ENCODE assay signal across 20 cellular contexts in genomic region chr17:46166692-46167249, GRCh38. TPM values are rescaled to one million over a fixed set of nuclear protein-coding genes. Genes with fewer than 3 reads are reported as not detected.
A peak's percentile ranks its signal among the peaks of the same experiment; 100 is the strongest.
DNase-seq lines count a peak whose midpoint lies in the region; ATAC-seq, FAIRE-seq and TF ChIP-seq lines count a peak whose summit lies in the region.
"Had no signal": no experiment of that assay in that cellular context is flagged by ENCODE, and none has a peak within 500 bp of the region (broad histone marks: within the 10 kb centered on the region; RNA-seq: fewer than 3 reads in every experiment).

No MANE protein-coding gene starts in this region.

- H3K27ac Mint-ChIP-seq in activated naive CD8-positive, alpha-beta T cell, result peak overlapping the region; percentile 35
- no peak overlapping the region for H3K27ac Mint-ChIP-seq in activated naive CD8-positive, alpha-beta T cell treated with anti-CD3 and anti-CD28 coated beads, Interleukin-2, amount 50 U/mL, for 24 hours
- H3K27ac Mint-ChIP-seq: activated T-helper 1 cell treated with anti-CD3 and anti-CD28 coated beads, Interleukin-12 subunit alpha, Interleukin-12 subunit beta, Interleukin-2, Interleukin-4 antibody, amounts not matched to agents 30 ng/mL and 10 ng/mL and 1 ng/mL, durations not matched to agents 14 hours and 24 hours and 36 hours had no signal

- TF ChIP-seq CTCF in thyroid gland (IDR thresholded peaks at IDR 0.05) (no peak), foreskin fibroblast (IDR thresholded peaks at IDR 0.05; ENCODE audit: low read depth, low read length) (no peak)

- peaks cover 93% of the 10 kb centered on the region for H3K4me1 Mint-ChIP-seq in activated naive CD8-positive, alpha-beta T cell (ENCODE audit: low read depth)
- H3K4me1 Mint-ChIP-seq in activated naive CD8-positive, alpha-beta T cell treated with anti-CD3 and anti-CD28 coated beads, Interleukin-2, amount 50 U/mL, for 24 hours, result peaks cover 89% of the 10 kb centered on the region

- no peak for DNase-seq in activated naive CD8-positive, alpha-beta T cell treated with anti-CD3 and anti-CD28 coated beads, Interleukin-2, amount 50 U/mL, for 24 hours
- peak; percentile 71 for DNase-seq in NCI-H69 (lab: John Stamatoyannopoulos, UW)
- no peak for DNase-seq in thyroid gland
- no peak for DNase-seq in foreskin fibroblast
- no peak for DNase-seq in NCI-H2171 (lab: John Stamatoyannopoulos, UW)
- no peak for DNase-seq in stimulated activated CD4-positive, alpha-beta T cell treated with anti-CD3 and anti-CD28 coated beads, Interleukin-1b, Interleukin-23, amount 100 ng/mL, for 48 hours
- DNase-seq: esophagus squamous epithelium; midbrain; SJCRH30; spleen; stimulated activated naive CD8-positive, alpha-beta T cell treated with anti-CD3 and anti-CD28 coated beads, Interleukin-15, Interleukin-2, amounts not matched to agents 100 U/mL and 50 U/mL, for 24 hours had no signal

- H3K27me3 Mint-ChIP-seq in activated naive CD8-positive, alpha-beta T cell, result no peaks in the 10 kb centered on the region
- no peaks in the 10 kb centered on the region for H3K27me3 Mint-ChIP-seq in activated naive CD8-positive, alpha-beta T cell treated with anti-CD3 and anti-CD28 coated beads, Interleukin-2, amount 50 U/mL, for 24 hours
- H3K27me3 Mint-ChIP-seq: dendritic cell treated with granulocyte-macrophage colony-stimulating factor and Interleukin-4, amounts not matched to agents 40 ng/mL and 50 ng/mL, for 4 days; progenitor cell of endocrine pancreas had no signal

- peaks cover 72 to 82% of the 10 kb centered on the region in 2 donors for H3K4me1 ChIP-seq in thyroid gland
- H3K4me1 ChIP-seq: SJCRH30 had no signal

- FAIRE-seq in islet of Langerhans (lab: Jason Lieb, UNC), result peak; percentile 61
- FAIRE-seq: GM19239 had no signal

- peak overlapping the region in 2 of 3 donors; percentile 54 to 60 for H3K27ac ChIP-seq in thyroid gland
- H3K27ac ChIP-seq: ascending aorta, KMS-11, SJCRH30, spleen, vagina had no signal

- no peak for TF ChIP-seq POLR2A in thyroid gland (IDR thresholded peaks at IDR 0.05)

- peaks cover 24% of the 10 kb centered on the region for H3K36me3 Mint-ChIP-seq in activated naive CD8-positive, alpha-beta T cell
- H3K36me3 Mint-ChIP-seq in activated naive CD8-positive, alpha-beta T cell treated with anti-CD3 and anti-CD28 coated beads, Interleukin-2, amount 50 U/mL, for 24 hours (ENCODE audit: low read depth), result peaks cover 48% of the 10 kb centered on the region

- H3K4me3 ChIP-seq in thyroid gland (replicated peaks in 1 of 3), result no peak overlapping the region
- H3K4me3 ChIP-seq in foreskin fibroblast (ENCODE audit: low read depth in 1 of 2, low read length in 2 of 2), result no peak overlapping the region
- H3K4me3 ChIP-seq: esophagus squamous epithelium, SJCRH30, spleen, vagina had no signal

- 15 to 20% methylated on average over 2 of the region's 2 CpGs for WGBS in thyroid gland, 2 donors

- no peaks in the 10 kb centered on the region for H3K9me3 ChIP-seq in thyroid gland
- H3K9me3 ChIP-seq: ascending aorta, esophagus squamous epithelium, SJCRH30, spleen, vagina had no signal

- peak overlapping the region; percentile 48 for H3K4me3 Mint-ChIP-seq in activated naive CD8-positive, alpha-beta T cell
- no peak overlapping the region for H3K4me3 Mint-ChIP-seq in activated naive CD8-positive, alpha-beta T cell treated with anti-CD3 and anti-CD28 coated beads, Interleukin-2, amount 50 U/mL, for 24 hours
- H3K4me3 Mint-ChIP-seq: activated T-helper 1 cell treated with anti-CD3 and anti-CD28 coated beads, Interleukin-12 subunit alpha, Interleukin-12 subunit beta, Interleukin-2, Interleukin-4 antibody, amounts not matched to agents 30 ng/mL and 10 ng/mL and 1 ng/mL, durations not matched to agents 14 hours and 24 hours and 36 hours; dendritic cell treated with granulocyte-macrophage colony-stimulating factor and Interleukin-4, amounts not matched to agents 40 ng/mL and 50 ng/mL, for 4 days had no signal

- no peaks in the 10 kb centered on the region for H3K27me3 ChIP-seq in thyroid gland
- H3K27me3 ChIP-seq: ascending aorta, esophagus squamous epithelium, SJCRH30, spleen, vagina had no signal

- peaks cover 10 to 11% of the 10 kb centered on the region in 2 donors for H3K36me3 ChIP-seq in thyroid gland

- intact Hi-C loops in thyroid gland (cut with DNase I), result no loop called here

- H3K9me3 Mint-ChIP-seq in activated naive CD8-positive, alpha-beta T cell (ENCODE audit: low read depth), result no peaks in the 10 kb centered on the region
- H3K9me3 Mint-ChIP-seq in activated naive CD8-positive, alpha-beta T cell treated with anti-CD3 and anti-CD28 coated beads, Interleukin-2, amount 50 U/mL, for 24 hours, result no peaks in the 10 kb centered on the region
- H3K9me3 Mint-ChIP-seq: activated T-helper 1 cell treated with anti-CD3 and anti-CD28 coated beads, Interleukin-12 subunit alpha, Interleukin-12 subunit beta, Interleukin-2, Interleukin-4 antibody, amounts not matched to agents 30 ng/mL and 10 ng/mL and 1 ng/mL, durations not matched to agents 14 hours and 24 hours and 36 hours; dendritic cell treated with granulocyte-macrophage colony-stimulating factor and Interleukin-4, amounts not matched to agents 40 ng/mL and 50 ng/mL, for 4 days had no signal

- no peak for ATAC-seq in activated naive CD8-positive, alpha-beta T cell treated with anti-CD3 and anti-CD28 coated beads, Interleukin-2, amount 50 U/mL, for 24 hours
- ATAC-seq: stimulated activated naive CD8-positive, alpha-beta T cell treated with anti-CD3 and anti-CD28 coated beads, Interleukin-15, Interleukin-2, amounts not matched to agents 100 U/mL and 50 U/mL, for 24 hours had no signal

RNA-seq across cellular contexts. Expression of gene KANSL1, which starts 26.5 kb away (rescaled TPM):
- 100 to 1,000 TPM in 3 of 4 donors, 10 to 100 TPM in 1; 90.7 to 209 (median 124) TPM for total RNA-seq in thyroid gland
